ENCODE assay signal across 11 cellular contexts in the genomic region with DNA sequence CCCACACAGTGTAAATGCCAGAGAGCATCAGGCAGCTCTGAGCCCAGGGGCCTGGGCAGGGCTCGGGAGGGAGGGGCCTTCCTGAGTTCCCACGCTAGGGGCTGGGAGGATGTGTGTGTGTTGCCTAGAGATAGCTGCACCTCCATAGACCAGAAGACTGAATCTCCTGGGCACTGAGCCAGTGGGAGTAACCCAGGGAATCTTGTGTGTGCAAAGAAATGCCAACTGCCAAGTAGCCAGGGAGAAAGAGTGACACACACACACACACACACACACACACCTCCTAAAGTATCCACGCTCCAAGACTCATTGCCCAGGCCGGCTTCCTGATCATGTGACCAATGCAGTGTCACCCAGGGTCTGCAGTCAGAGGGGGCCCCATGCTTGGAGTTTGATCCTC.
DNase-seq lines count a peak whose midpoint lies in the region; ATAC-seq and TF ChIP-seq lines count a peak whose summit lies in the region.
"Had no signal": no experiment of that assay in that cellular context is flagged by ENCODE, and none has a peak within 500 bp of the region (broad histone marks: within the 10 kb centered on the region; RNA-seq: fewer than 3 reads in every experiment).

No MANE protein-coding gene starts in this region.

- no peaks in the 10 kb centered on the region for H3K9me3 ChIP-seq in RWPE2 (ENCODE audit: severe bottlenecking)
- H3K9me3 ChIP-seq: right atrium auricular region, tibial artery had no signal

- H3K27me3 ChIP-seq in RWPE2 (ENCODE audit: insufficient read depth, poor library complexity, severe bottlenecking) (peaks cover 27% of the 10 kb centered on the region), foreskin keratinocyte (no peaks in the 10 kb centered on the region)
- H3K27me3 ChIP-seq: right atrium auricular region had no signal

- no peaks in the 10 kb centered on the region for H3K27me3 Mint-ChIP-seq in activated T-cell treated with anti-CD3 and anti-CD28 coated beads, Interleukin-2, amount 50 U/mL, for 24 hours

- no peaks in the 10 kb centered on the region for H3K9me3 Mint-ChIP-seq in activated T-cell treated with anti-CD3 and anti-CD28 coated beads, Interleukin-2, amount 50 U/mL, for 24 hours

- no peaks in the 10 kb centered on the region for H3K4me1 Mint-ChIP-seq in activated T-cell treated with anti-CD3 and anti-CD28 coated beads, Interleukin-2, amount 50 U/mL, for 24 hours (ENCODE audit: low read depth)

- H3K36me3 Mint-ChIP-seq in activated T-cell treated with anti-CD3 and anti-CD28 coated beads, Interleukin-2, amount 50 U/mL, for 24 hours (ENCODE audit: low read depth), result no peaks in the 10 kb centered on the region

- DNase-seq in A172 (ENCODE audit: low spot score) (peak; percentile 59), Daoy (ENCODE audit: low read depth) (peak; percentile 70), RWPE2 (ENCODE audit: low spot score) (no peak), foreskin keratinocyte (peak in 1 of 2 donors; percentile 31)
- no peak for DNase-seq in activated T-cell treated with anti-CD3 and anti-CD28 coated beads, Interleukin-2, amount 50 U/mL, for 24 hours
- DNase-seq in stimulated activated naive CD4-positive, alpha-beta T cell treated with Interleukin-2 at 50 U/mL for 16 hours (lab: John Stamatoyannopoulos, UW), result no peak
- DNase-seq: IMR-90, tibial artery had no signal

- H3K27ac Mint-ChIP-seq in activated T-cell treated with anti-CD3 and anti-CD28 coated beads, Interleukin-2, amount 50 U/mL, for 24 hours, result no peak overlapping the region

- no peak overlapping the region for H3K4me3 ChIP-seq in RWPE2 (ENCODE audit: severe bottlenecking)
- H3K4me3 ChIP-seq: right atrium auricular region, tibial artery had no signal

- TF ChIP-seq CTCF in RWPE2 (IDR thresholded peaks at IDR 0.05; ENCODE audit: poor library complexity, severe bottlenecking) (no peak), foreskin keratinocyte (conservative IDR thresholded peaks at IDR 0.05) (no peak)

- H3K36me3 ChIP-seq in RWPE2 (ENCODE audit: low read depth), result no peaks in the 10 kb centered on the region
- H3K36me3 ChIP-seq: right atrium auricular region, tibial artery had no signal

- ATAC-seq in RWPE2 (ENCODE audit: low read depth) (peak; percentile 72), foreskin keratinocyte (peak; percentile 49), HG03196 (IDR thresholded peaks at IDR 0.05; ENCODE audit: unreplicated experiment) (no peak), HG02759 (IDR thresholded peaks at IDR 0.05; ENCODE audit: unreplicated experiment) (no peak)

- H3K27ac ChIP-seq in RWPE2 (ENCODE audit: poor library complexity, severe bottlenecking), result no peak overlapping the region
- H3K27ac ChIP-seq in foreskin keratinocyte, result no peak overlapping the region
- H3K27ac ChIP-seq: right atrium auricular region, tibial artery had no signal

- no peaks in the 10 kb centered on the region for H3K4me1 ChIP-seq in RWPE2 (ENCODE audit: insufficient read depth, poor library complexity, severe bottlenecking)
- H3K4me1 ChIP-seq in foreskin keratinocyte, result no peaks in the 10 kb centered on the region
- H3K4me1 ChIP-seq: right atrium auricular region had no signal

- H3K4me3 Mint-ChIP-seq in activated T-cell treated with anti-CD3 and anti-CD28 coated beads, Interleukin-2, amount 50 U/mL, for 24 hours, result no peak overlapping the region

Comparison
In these comparisons a context has a peak if more than half of its experiments do, and no peak if none do; other contexts are left out.
1. DNase-seq: peak in A172 (single experiment) and Daoy (single experiment); none in RWPE2 (single experiment), activated T-cell treated with anti-CD3 and anti-CD28 coated beads, Interleukin-2, amount 50 U/mL, for 24 hours (single experiment) and stimulated activated naive CD4-positive, alpha-beta T cell treated with Interleukin-2 at 50 U/mL for 16 hours (single experiment).
2. ATAC-seq: peak in RWPE2 (single experiment) and foreskin keratinocyte (single experiment); none in HG03196 (single experiment) and HG02759 (single experiment).